In genomic region chr15:57328479-57329250, GRCh38 we compare ENCODE assay signal across 21 cellular contexts. TPM values are rescaled to one million over a fixed set of nuclear protein-coding genes. Genes with fewer than 3 reads are reported as not detected.
A peak's percentile ranks its signal among the peaks of the same experiment; 100 is the strongest.
DNase-seq lines count a peak whose midpoint lies in the region; ATAC-seq and TF ChIP-seq lines count a peak whose summit lies in the region.
"Had no signal": no experiment of that assay in that cellular context is flagged by ENCODE, and none has a peak within 500 bp of the region (broad histone marks: within the 10 kb centered on the region; RNA-seq: fewer than 3 reads in every experiment).

No MANE protein-coding gene starts in this region.

- H3K4me2 ChIP-seq in smooth muscle cell: peak overlapping the region; percentile 69

- H3F3A ChIP-seq in smooth muscle cell (ENCODE audit: low read depth): no peaks in the 10 kb centered on the region

- H3K9ac ChIP-seq in smooth muscle cell (ENCODE audit: low read depth): no peak overlapping the region

- H3K27me3 ChIP-seq in SJCRH30: no peaks in the 10 kb centered on the region
- H3K27me3 ChIP-seq in brain microvascular endothelial cell (replicated peaks): no peaks in the 10 kb centered on the region
- no peaks in the 10 kb centered on the region for H3K27me3 ChIP-seq in smooth muscle cell (ENCODE audit: low read depth)
- peaks cover 4 to 16% (median 11%) of the 10 kb centered on the region in 3 donors for H3K27me3 ChIP-seq in gastrocnemius medialis
- H3K27me3 ChIP-seq: upper lobe of left lung had no signal

- intact Hi-C loops in gastrocnemius medialis (cut with DNase I; ENCODE audit: low total_unique reads): no loop called here

- H3K27ac ChIP-seq in SJCRH30 (0 out of 2 replicates have a peak overlapping the region, but pooled peaks have one; percentile 40), brain microvascular endothelial cell (peak overlapping the region; percentile 94), smooth muscle cell (ENCODE audit: low read depth) (peak overlapping the region; percentile 48), gastrocnemius medialis (peak overlapping the region in 1 of 4 donors; percentile 34)
- H3K27ac ChIP-seq: upper lobe of left lung had no signal

- H3K4me1 ChIP-seq in SJCRH30 (peaks cover 31% of the 10 kb centered on the region), smooth muscle cell (ENCODE audit: low read depth) (no peaks in the 10 kb centered on the region), gastrocnemius medialis (no peaks in the 10 kb centered on the region)
- H3K4me1 ChIP-seq: prostate gland had no signal

- no peak for TF ChIP-seq POLR2A in gastrocnemius medialis (IDR thresholded peaks at IDR 0.05)

- H3K9me3 ChIP-seq in SJCRH30 (replicated peaks) (no peaks in the 10 kb centered on the region), smooth muscle cell (replicated peaks; ENCODE audit: low read depth) (no peaks in the 10 kb centered on the region), gastrocnemius medialis (no peaks in the 10 kb centered on the region)
- H3K9me3 ChIP-seq: prostate gland, upper lobe of left lung had no signal

- H2AFZ ChIP-seq in smooth muscle cell (ENCODE audit: low read depth): no peak overlapping the region

- H3K4me3 ChIP-seq in SJCRH30 (no peak overlapping the region), brain microvascular endothelial cell (ENCODE audit: low read depth, low read length) (no peak overlapping the region), smooth muscle cell (no peak overlapping the region), gastrocnemius medialis (peak overlapping the region in 1 of 4 donors; percentile 10)
- H3K4me3 ChIP-seq: prostate gland, upper lobe of left lung had no signal

- H3K36me3 ChIP-seq in SJCRH30 (no peaks in the 10 kb centered on the region), brain microvascular endothelial cell (replicated peaks) (no peaks in the 10 kb centered on the region), smooth muscle cell (ENCODE audit: low read depth) (no peaks in the 10 kb centered on the region), gastrocnemius medialis (no peaks in the 10 kb centered on the region)
- H3K36me3 ChIP-seq: prostate gland, upper lobe of left lung had no signal

- no peaks in the 10 kb centered on the region for H4K20me1 ChIP-seq in smooth muscle cell (ENCODE audit: low read depth)

- TF ChIP-seq CTCF in brain microvascular endothelial cell (IDR thresholded peaks at IDR 0.05; ENCODE audit: low read depth, low read length, missing control alignments): no peak
- no peak for TF ChIP-seq CTCF in smooth muscle cell (IDR thresholded peaks at IDR 0.05; ENCODE audit: borderline replicate concordance, insufficient read depth, poor library complexity, severe bottlenecking)
- no peak for TF ChIP-seq CTCF in gastrocnemius medialis (IDR thresholded peaks at IDR 0.05 in 4 of 5, conservative IDR thresholded peaks at IDR 0.05 in 1 of 5)

- ATAC-seq in gastrocnemius medialis: no peak
- ATAC-seq: stimulated activated naive B cell treated with anti-CD40 and anti-IgM and Interleukin-4, amounts not matched to agents 10 μg/mL and 1 μg/mL and 100 μg/mL, for 72 hours had no signal

- in situ Hi-C loops in brain microvascular endothelial cell (cut with HindIII; ENCODE audit: low pct_ligation_motif_present, low sequenced_read_pairs): loop anchor here (25.0 kb wide), 1 partner anchor 184 kb away; no protein-coding TSS in a partner anchor
- in situ Hi-C loops in gastrocnemius medialis (cut with MboI; ENCODE audit: low sequenced_read_pairs in 4 of 4): no loop called here

- DNase-seq in SJCRH30 (no peak), brain microvascular endothelial cell (no peak), myocyte (ENCODE audit: low read depth) (peak; percentile 43), smooth muscle cell (lab: John Stamatoyannopoulos, UW; ENCODE audit: unreplicated experiment) (no peak), gastrocnemius medialis (no peak), T-helper 2 cell (no peak)
- no peak for DNase-seq in activated naive CD4-positive, alpha-beta T cell treated with Interleukin-2 at 50 U/mL for 16 hours
- DNase-seq: activated CD4-positive, alpha-beta T cell treated with anti-CD3 and anti-CD28 coated beads, Interleukin-2, amount 50 U/mL, for 4 hours; activated naive CD4-positive, alpha-beta T cell; CD4-positive, alpha-beta T cell; DND-41; GF-D8; immature natural killer cell; KG1; NCI-H1105; NCI-H187; NCI-H510A; stimulated activated naive B cell treated with anti-CD40 and anti-IgM and Interleukin-4, amounts not matched to agents 10 μg/mL and 1 μg/mL and 100 μg/mL, for 72 hours; T-helper 1 cell; upper lobe of left lung had no signal

- no peaks in the 10 kb centered on the region for H3K79me2 ChIP-seq in smooth muscle cell (ENCODE audit: low read depth)

- 84% methylated on average over 13 of the region's 13 CpGs for WGBS in smooth muscle cell (ENCODE audit: low lambda C conversion rate)

RNA-seq across cellular contexts. Expression of gene CGNL1, which starts 47.6 kb away (rescaled TPM):
- 5.5 and 5.9 TPM in 2 replicates for total RNA-seq in SJCRH30 (2014; rRNA removed; shearing (Covaris generic))
- total RNA-seq in myocyte: 3.7 and 4.0 TPM in 2 replicates
- polyA plus RNA-seq in myocyte (2012): 11.0 TPM
- total RNA-seq in smooth muscle cell: 9.5 and 10.7 TPM in 2 replicates
- polyA plus RNA-seq in smooth muscle cell: 4.2 and 6.3 TPM in 2 replicates
- total RNA-seq in gastrocnemius medialis: under 1 TPM; 0.15 to 0.85 (median 0.49) TPM
- total RNA-seq: CD4-positive, alpha-beta T cell had no signal
- polyA plus RNA-seq: immature natural killer cell had no signal
